Comparison of ENCODE assay signal across 8 cellular contexts in the genomic region with DNA sequence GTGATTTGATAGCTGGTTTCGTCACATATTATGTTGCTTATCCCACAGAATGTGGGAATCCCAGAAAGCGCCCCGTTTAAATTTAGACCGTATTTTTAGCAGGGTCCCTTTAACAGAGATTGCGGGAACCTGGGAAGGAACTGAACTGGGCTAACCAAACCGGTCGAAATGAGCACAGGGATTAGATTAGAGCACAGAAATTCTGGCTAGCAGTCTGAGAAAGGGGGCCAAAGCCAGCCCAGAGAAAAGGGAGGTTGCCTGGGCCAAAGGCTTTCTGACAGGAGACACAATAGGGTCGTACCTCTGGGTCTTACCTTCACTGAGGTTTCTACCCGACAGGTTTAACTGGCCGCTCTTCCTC. TPM values are rescaled to one million over a fixed set of nuclear protein-coding genes. Genes with fewer than 3 reads are reported as not detected.
DNase-seq lines count a peak whose midpoint lies in the region; ATAC-seq and TF ChIP-seq lines count a peak whose summit lies in the region.

No MANE protein-coding gene starts in this region.

- no peak for TF ChIP-seq CTCF in DOHH2 (IDR thresholded peaks at IDR 0.05; ENCODE audit: low read depth, low read length, poor library complexity, severe bottlenecking)
- no peak for TF ChIP-seq CTCF in endodermal cell (conservative IDR thresholded peaks at IDR 0.05)
- no peak for TF ChIP-seq CTCF in omental fat pad (IDR thresholded peaks at IDR 0.05)

- H3K9me3 ChIP-seq in DOHH2 (ENCODE audit: control insufficient read depth, insufficient read depth, low read length) (no peaks in the 10 kb centered on the region), NT2/D1 (ENCODE audit: insufficient read depth, low read length) (no peaks in the 10 kb centered on the region), endodermal cell (ENCODE audit: control insufficient read depth, low read length) (no peaks in the 10 kb centered on the region)

- H3K4me1 Mint-ChIP-seq in endodermal cell = peaks cover 12% of the 10 kb centered on the region

- peaks cover 13% of the 10 kb centered on the region for H3K36me3 Mint-ChIP-seq in endodermal cell (ENCODE audit: low read depth)

- peak overlapping the region; percentile 82 for H3K4me3 ChIP-seq in DOHH2 (ENCODE audit: low read length)
- H3K4me3 ChIP-seq in NT2/D1 (ENCODE audit: insufficient read length, low read depth) = peak overlapping the region; percentile 94
- H3K4me3 ChIP-seq in endodermal cell (ENCODE audit: low read length) = peak overlapping the region; percentile 100

- H3K79me2 ChIP-seq in DOHH2 (ENCODE audit: control insufficient read depth, low read length) = peaks cover 98% of the 10 kb centered on the region

- H3K4me1 ChIP-seq in DOHH2 (ENCODE audit: control insufficient read depth, low read length) (peaks cover 46% of the 10 kb centered on the region), NT2/D1 (ENCODE audit: insufficient read depth, insufficient read length) (no peaks in the 10 kb centered on the region), endodermal cell (ENCODE audit: control insufficient read depth, insufficient read depth, low read length) (peaks cover 4% of the 10 kb centered on the region)

- no peaks in the 10 kb centered on the region for H3K9me2 ChIP-seq in DOHH2 (replicated peaks; ENCODE audit: control insufficient read depth, low read length)

- no peaks in the 10 kb centered on the region for H4K20me1 ChIP-seq in DOHH2 (ENCODE audit: control insufficient read depth, insufficient read depth, low read depth, low read length)

- WGBS in endodermal cell (ENCODE audit: insufficient coverage in 1 of 2, insufficient read length in 1 of 2), 2 experiments = 0 to 1% methylated on average over 10 of the region's 10 CpGs

- peaks cover 33% of the 10 kb centered on the region for H3K36me3 ChIP-seq in DOHH2 (ENCODE audit: control insufficient read depth, low read length)
- peaks cover 44% of the 10 kb centered on the region for H3K36me3 ChIP-seq in NT2/D1 (ENCODE audit: insufficient read depth, insufficient read length, low read length)
- H3K36me3 ChIP-seq in endodermal cell (ENCODE audit: control insufficient read depth, insufficient read depth, low read length) = peaks cover 26% of the 10 kb centered on the region

- H3F3A ChIP-seq in DOHH2 (ENCODE audit: control insufficient read depth, insufficient read depth) = peaks cover 3% of the 10 kb centered on the region; the same call in 1 of the 2 replicates

- H3K9ac ChIP-seq in NT2/D1 (ENCODE audit: insufficient read length, low read depth) (peak overlapping the region; percentile 94), endodermal cell (ENCODE audit: extremely low read depth, low read length, poor library complexity, severe bottlenecking) (peak overlapping the region; percentile 97)

- H3K9me3 Mint-ChIP-seq in endodermal cell = no peaks in the 10 kb centered on the region

- DNase-seq in NT2/D1 (ENCODE audit: low read depth, low spot score) (no peak), endodermal cell (no peak), omental fat pad (ENCODE audit: low spot score) (no peak), HuH-7 (ENCODE audit: low spot score) (no peak)
- DNase-seq in stimulated activated CD4-positive, alpha-beta T cell treated with anti-CD3 and anti-CD28 coated beads, Interleukin-4, amount 100 ng/mL, for 1 hour = no peak

- H3K27me3 Mint-ChIP-seq in endodermal cell (ENCODE audit: insufficient read depth) = no peaks in the 10 kb centered on the region

- peak overlapping the region; percentile 72 for H3K4me2 ChIP-seq in DOHH2 (ENCODE audit: low read length)

- H3K27ac Mint-ChIP-seq in endodermal cell = peak overlapping the region; percentile 100

- H3K27ac ChIP-seq in DOHH2 (ENCODE audit: low read depth, low read length) = peak overlapping the region; percentile 34
- peak overlapping the region; percentile 41 for H3K27ac ChIP-seq in endodermal cell (ENCODE audit: low read depth, low read length)

- H3K27me3 ChIP-seq in DOHH2 (ENCODE audit: control insufficient read depth, low read length) = no peaks in the 10 kb centered on the region
- no peaks in the 10 kb centered on the region for H3K27me3 ChIP-seq in NT2/D1 (ENCODE audit: insufficient read depth, insufficient read length)
- no peaks in the 10 kb centered on the region for H3K27me3 ChIP-seq in endodermal cell (ENCODE audit: control insufficient read depth, insufficient read depth, low read length, poor library complexity, severe bottlenecking)

- peak overlapping the region; percentile 99 for H3K4me3 Mint-ChIP-seq in endodermal cell

- peak; percentile 44 for ATAC-seq in GM21723 (IDR thresholded peaks at IDR 0.05; ENCODE audit: unreplicated experiment)
- peak; percentile 26 for ATAC-seq in omental fat pad (ENCODE audit: low FRiP score)
- no peak for ATAC-seq in esophagus mucosa

RNA-seq across cellular contexts. Expression of a gene that starts 0.3 kb away (rescaled TPM):
- total RNA-seq in endodermal cell (10 to 100 TPM; 26.8 to 29.2 TPM), omental fat pad (10 to 100 TPM; 10.9 to 19.7 (median 13.3) TPM), esophagus mucosa (9.1 TPM)
- polyA plus RNA-seq in endodermal cell (2013, experiment 1 of 2) = 40.8 TPM
- 41.2 TPM for polyA plus RNA-seq in endodermal cell (2013, experiment 2 of 2)

RNA-seq across cellular contexts. Expression of a gene that starts 16.1 kb away (rescaled TPM):
- total RNA-seq in endodermal cell = 100 to 1,000 TPM; 227 to 232 TPM
- 224 TPM for polyA plus RNA-seq in endodermal cell (2013, experiment 1 of 2)
- polyA plus RNA-seq in endodermal cell (2013, experiment 2 of 2) = 206 TPM
- total RNA-seq in omental fat pad = 100 to 1,000 TPM; 143 to 240 (median 167) TPM
- total RNA-seq in esophagus mucosa = 65.4 TPM
